8 cellular contexts compared by ENCODE assay signal in genomic region chr5:127959152-127959764, GRCh38.
DNase-seq lines count a peak whose midpoint lies in the region; ATAC-seq and TF ChIP-seq lines count a peak whose summit lies in the region.

No MANE protein-coding gene starts in this region.

- peaks cover 15% of the 10 kb centered on the region for H3K36me3 Mint-ChIP-seq in activated naive CD4-positive, alpha-beta T cell treated with anti-CD3 and anti-CD28 coated beads for 36 hours (ENCODE audit: low read depth)
- peaks cover 0 to 15% of the 10 kb centered on the region in 2 donors for H3K36me3 Mint-ChIP-seq in activated naive CD4-positive, alpha-beta T cell treated with anti-CD3 and anti-CD28 coated beads, Interleukin-2, amount 50 U/mL, for 72 hours
- H3K36me3 Mint-ChIP-seq in endothelial cell (ENCODE audit: low read depth, unreplicated experiment): no peaks in the 10 kb centered on the region

- 18% methylated on average over 3 of the region's 3 CpGs for WGBS in prostate gland

- H3K27ac ChIP-seq in PC-9: peak overlapping the region; percentile 6
- H3K27ac ChIP-seq in prostate gland: peak overlapping the region in 1 of 2 donors; percentile 8

- H3K36me3 ChIP-seq in PC-9 (ENCODE audit: low read depth) (no peaks in the 10 kb centered on the region), prostate gland (no peaks in the 10 kb centered on the region)

- no TSS peak for BruUV-seq in PC-9 (replicated peaks; lab: Mats Ljungman, UMichigan)

- CTCF ChIA-PET in activated naive CD4-positive, alpha-beta T cell treated with anti-CD3 and anti-CD28 coated beads for 36 hours (lab: Charles Lee): no interaction called here
- CTCF ChIA-PET in PC-9 (lab: Charles Lee): interaction anchor here (0.5 to 0.9 kb wide), 4 partner anchors 18 to 83 kb away, joined by 3 to 11 read pairs (median 5); no protein-coding TSS in a partner anchor

- H3K27me3 Mint-ChIP-seq in activated naive CD4-positive, alpha-beta T cell treated with anti-CD3 and anti-CD28 coated beads for 36 hours (ENCODE audit: low read depth): no peaks in the 10 kb centered on the region
- no peaks in the 10 kb centered on the region for H3K27me3 Mint-ChIP-seq in endothelial cell (ENCODE audit: unreplicated experiment)

- H3K27ac Mint-ChIP-seq in activated naive CD4-positive, alpha-beta T cell treated with anti-CD3 and anti-CD28 coated beads for 36 hours: no peak overlapping the region
- no peak overlapping the region for H3K27ac Mint-ChIP-seq in activated naive CD4-positive, alpha-beta T cell treated with anti-CD3 and anti-CD28 coated beads, Interleukin-2, amount 50 U/mL, for 72 hours
- no peak overlapping the region for H3K27ac Mint-ChIP-seq in endothelial cell (ENCODE audit: unreplicated experiment)

- intact Hi-C loops in activated naive CD4-positive, alpha-beta T cell treated with anti-CD3 and anti-CD28 coated beads for 36 hours (cut with micrococcal nuclease): no loop called here
- intact Hi-C loops in PC-9 (cut with micrococcal nuclease; ENCODE audit: unreplicated experiment) (no loop called here), prostate gland (cut with DNase I) (loop anchor here (10.0 kb wide), 1 partner anchor 126 kb away; the partner anchor contains the start of gene SLC12A2)

- peaks cover 19% of the 10 kb centered on the region for H3K4me1 Mint-ChIP-seq in activated naive CD4-positive, alpha-beta T cell treated with anti-CD3 and anti-CD28 coated beads for 36 hours (ENCODE audit: low read depth)
- peaks cover 32% of the 10 kb centered on the region for H3K4me1 Mint-ChIP-seq in endothelial cell (ENCODE audit: unreplicated experiment)

- H3K4me2 ChIP-seq in PC-9: peak overlapping the region; percentile 29

- H3K9me3 Mint-ChIP-seq in activated naive CD4-positive, alpha-beta T cell treated with anti-CD3 and anti-CD28 coated beads for 36 hours: no peaks in the 10 kb centered on the region
- no peaks in the 10 kb centered on the region for H3K9me3 Mint-ChIP-seq in activated naive CD4-positive, alpha-beta T cell treated with anti-CD3 and anti-CD28 coated beads, Interleukin-2, amount 50 U/mL, for 72 hours
- no peaks in the 10 kb centered on the region for H3K9me3 Mint-ChIP-seq in endothelial cell (ENCODE audit: unreplicated experiment)

- H2AFZ ChIP-seq in PC-9: no peak overlapping the region

- DNase-seq in activated naive CD4-positive, alpha-beta T cell treated with anti-CD3 and anti-CD28 coated beads for 36 hours: peak; percentile 56
- no peak for DNase-seq in activated naive CD4-positive, alpha-beta T cell treated with anti-CD3 and anti-CD28 coated beads, Interleukin-2, amount 50 U/mL, for 72 hours (ENCODE audit: low spot score in 2 of 2)
- peak; percentile 80 to 81 for DNase-seq in PC-9
- peak; percentile 16 for DNase-seq in endothelial cell (ENCODE audit: low spot score)
- peak; percentile 53 for DNase-seq in prostate gland (ENCODE audit: low spot score)
- DNase-seq in occipital lobe (lab: John Stamatoyannopoulos, UW): no peak
- DNase-seq in activated CD8-positive, alpha-beta memory T cell treated with anti-CD3 and anti-CD28 coated beads, Interleukin-2, amount 50 U/mL, for 48 hours: no peak

- POLR2A ChIA-PET in PC-9 (lab: Charles Lee; ENCODE audit: unreplicated experiment): interaction anchor here (0.6 kb wide), 1 partner anchor 81 kb away, joined by 3 read pairs; no protein-coding TSS in a partner anchor

- no peaks in the 10 kb centered on the region for H3K9me2 ChIP-seq in PC-9 (ENCODE audit: insufficient read depth)

- H3K4me3 ChIP-seq in PC-9 (no peak overlapping the region), prostate gland (no peak overlapping the region)

- no peaks in the 10 kb centered on the region for H4K20me1 ChIP-seq in PC-9 (ENCODE audit: insufficient read depth)

- TF ChIP-seq CTCF in PC-9 (conservative IDR thresholded peaks at IDR 0.05) (no peak), endothelial cell (IDR thresholded peaks at IDR 0.05; ENCODE audit: unreplicated experiment) (no peak), prostate gland (IDR thresholded peaks at IDR 0.05) (no peak)

- H3K27me3 ChIP-seq in PC-9 (ENCODE audit: insufficient read depth, low read depth) (no peaks in the 10 kb centered on the region), prostate gland (replicated peaks; ENCODE audit: insufficient read depth) (no peaks in the 10 kb centered on the region)

- H3K9me3 ChIP-seq in PC-9 (ENCODE audit: insufficient read depth, low read depth) (no peaks in the 10 kb centered on the region), prostate gland (no peaks in the 10 kb centered on the region)

- no peaks in the 10 kb centered on the region for H3K79me2 ChIP-seq in PC-9 (ENCODE audit: low read depth)

- TF ChIP-seq POLR2A in prostate gland (IDR thresholded peaks at IDR 0.05): no peak

- ATAC-seq in activated naive CD4-positive, alpha-beta T cell treated with anti-CD3 and anti-CD28 coated beads, Interleukin-2, amount 50 U/mL, for 72 hours: no peak
- ATAC-seq in GM21825 (IDR thresholded peaks at IDR 0.05; ENCODE audit: unreplicated experiment): no peak

- H3F3A ChIP-seq in PC-9 (ENCODE audit: insufficient read depth, low read depth): no peaks in the 10 kb centered on the region; the same call in 1 of the 2 replicates

- H3K4me3 Mint-ChIP-seq in activated naive CD4-positive, alpha-beta T cell treated with anti-CD3 and anti-CD28 coated beads for 36 hours: no peak overlapping the region
- no peak overlapping the region for H3K4me3 Mint-ChIP-seq in endothelial cell (ENCODE audit: unreplicated experiment)

- peaks cover 39% of the 10 kb centered on the region for H3K4me1 ChIP-seq in PC-9 (replicated peaks; ENCODE audit: insufficient read depth)
- no peaks in the 10 kb centered on the region for H3K4me1 ChIP-seq in prostate gland (replicated peaks)

Comparison
In these comparisons a context has a peak if more than half of its experiments do, and no peak if none do; other contexts are left out.
1. DNase-seq: peak in activated naive CD4-positive, alpha-beta T cell treated with anti-CD3 and anti-CD28 coated beads for 36 hours (single experiment), PC-9 (2 of 2), endothelial cell (single experiment) and prostate gland (single experiment); none in activated naive CD4-positive, alpha-beta T cell treated with anti-CD3 and anti-CD28 coated beads, Interleukin-2, amount 50 U/mL, for 72 hours (0 of 2), occipital lobe (single experiment) and activated CD8-positive, alpha-beta memory T cell treated with anti-CD3 and anti-CD28 coated beads, Interleukin-2, amount 50 U/mL, for 48 hours (single experiment).